ENCODE assay signal across 29 cellular contexts in the genomic region with DNA sequence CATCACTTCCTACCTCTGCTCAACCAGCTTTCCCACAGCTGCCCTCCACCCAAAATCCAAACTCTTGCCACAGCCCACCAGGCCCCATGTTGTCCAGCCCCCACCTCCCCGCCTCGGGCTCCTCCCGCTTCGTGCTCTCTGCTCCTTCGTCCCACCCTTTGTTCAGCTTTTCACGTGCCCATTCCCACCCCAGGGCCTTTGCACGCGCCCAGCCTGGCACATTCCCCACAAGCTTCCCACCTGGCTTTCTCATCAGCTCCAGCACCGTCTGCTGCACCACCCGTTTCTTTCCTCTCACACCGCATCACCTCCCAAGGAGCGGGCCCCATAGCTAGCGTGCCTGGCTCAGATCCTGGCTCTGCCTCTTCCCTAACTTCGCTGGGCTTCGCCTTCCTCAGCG. TPM values are rescaled to one million over a fixed set of nuclear protein-coding genes. Genes with fewer than 3 reads are reported as not detected.
"Had no signal": no experiment of that assay in that cellular context is flagged by ENCODE, and none has a peak within 500 bp of the region (broad histone marks: within the 10 kb centered on the region; RNA-seq: fewer than 3 reads in every experiment).

No MANE protein-coding gene starts in this region.

- H3K9me3 ChIP-seq: left ventricle myocardium inferior, testis had no signal

- H3K9me3 Mint-ChIP-seq: activated naive CD4-positive, alpha-beta T cell treated with anti-CD3 and anti-CD28 coated beads, Interleukin-2, amount 50 U/mL, for 72 hours; activated T-helper 1 cell treated with anti-CD3 and anti-CD28 coated beads, Interleukin-12 subunit alpha, Interleukin-12 subunit beta, Interleukin-2, Interleukin-4 antibody, amounts not matched to agents 30 ng/mL and 10 ng/mL and 1 ng/mL, durations not matched to agents 14 hours and 24 hours and 36 hours; nephron; stimulated activated naive B cell treated with anti-CD40 and anti-IgM and Interleukin-4, amounts not matched to agents 10 μg/mL and 1 μg/mL and 100 μg/mL, for 72 hours had no signal

- H3K27me3 ChIP-seq: hepatocyte, testis had no signal

- DNase-seq: activated CD4-positive, alpha-beta T cell treated with anti-CD3 and anti-CD28 coated beads for 1 hour; activated CD4-positive, alpha-beta T cell treated with anti-CD3 and anti-CD28 coated beads, Interleukin-2, amount 50 U/mL, for 1 hour; activated CD8-positive, alpha-beta T cell treated with anti-CD3 and anti-CD28 coated beads, Interleukin-2, amount 10 ng/mL, durations not matched to agents 7 days and 5 days; activated gamma-delta T cell; amygdala; cerebellar nuclear complex; cortex of kidney; foreskin keratinocyte; glutamatergic neuron; kidney glomerular epithelial cell; left ventricle myocardium inferior; mammary epithelial cell; midbrain; occipital lobe; stimulated activated CD4-positive, alpha-beta T cell treated with anti-CD3 and anti-CD28 coated beads, Interleukin-15, amount 100 ng/mL, for 24 hours; stimulated activated naive B cell treated with anti-CD40 and anti-IgM and Interleukin-4, amounts not matched to agents 10 μg/mL and 1 μg/mL and 100 μg/mL, for 72 hours; T-helper 1 cell; testis; trophoblast cell; WERI-Rb-1 had no signal

- ATAC-seq: activated naive CD4-positive, alpha-beta T cell treated with anti-CD3 and anti-CD28 coated beads, Interleukin-2, amount 50 U/mL, for 72 hours; foreskin keratinocyte; sciatic nerve; stimulated activated naive B cell treated with anti-CD40 and anti-IgM and Interleukin-4, amounts not matched to agents 10 μg/mL and 1 μg/mL and 100 μg/mL, for 72 hours had no signal

- H3K4me1 ChIP-seq: foreskin keratinocyte had no signal

- H3K4me3 Mint-ChIP-seq: activated CD8-positive, alpha-beta T cell treated with anti-CD3 and anti-CD28 coated beads, Interleukin-2, amount 10 ng/mL, durations not matched to agents 7 days and 5 days; activated T-helper 1 cell treated with anti-CD3 and anti-CD28 coated beads, Interleukin-12 subunit alpha, Interleukin-12 subunit beta, Interleukin-2, Interleukin-4 antibody, amounts not matched to agents 30 ng/mL and 10 ng/mL and 1 ng/mL, durations not matched to agents 14 hours and 24 hours and 36 hours; nephron; stimulated activated naive B cell treated with anti-CD40 and anti-IgM and Interleukin-4, amounts not matched to agents 10 μg/mL and 1 μg/mL and 100 μg/mL, for 72 hours had no signal

- H3K79me2 ChIP-seq: hepatocyte had no signal

- H3K27ac Mint-ChIP-seq: activated naive CD4-positive, alpha-beta T cell treated with anti-CD3 and anti-CD28 coated beads, Interleukin-2, amount 50 U/mL, for 72 hours; activated T-helper 1 cell treated with anti-CD3 and anti-CD28 coated beads, Interleukin-12 subunit alpha, Interleukin-12 subunit beta, Interleukin-2, Interleukin-4 antibody, amounts not matched to agents 30 ng/mL and 10 ng/mL and 1 ng/mL, durations not matched to agents 14 hours and 24 hours and 36 hours; stimulated activated naive B cell treated with anti-CD40 and anti-IgM and Interleukin-4, amounts not matched to agents 10 μg/mL and 1 μg/mL and 100 μg/mL, for 72 hours had no signal

- H3K4me2 ChIP-seq: smooth muscle cell had no signal

- FAIRE-seq: endometrium, TTC549 had no signal

- H3K36me3 ChIP-seq: left ventricle myocardium inferior, WERI-Rb-1 had no signal

- H3K27ac ChIP-seq: foreskin keratinocyte, hepatocyte, WERI-Rb-1 had no signal

- H2AFZ ChIP-seq: hepatocyte had no signal

- H3K36me3 Mint-ChIP-seq: activated naive CD4-positive, alpha-beta T cell treated with anti-CD3 and anti-CD28 coated beads, Interleukin-2, amount 50 U/mL, for 72 hours; stimulated activated naive B cell treated with anti-CD40 and anti-IgM and Interleukin-4, amounts not matched to agents 10 μg/mL and 1 μg/mL and 100 μg/mL, for 72 hours had no signal

- H3K4me3 ChIP-seq: hepatocyte, left ventricle myocardium inferior, smooth muscle cell, testis had no signal

RNA-seq across cellular contexts. Expression of gene SCUBE1, which starts 54.8 kb away (rescaled TPM):
- total RNA-seq: activated T-helper 1 cell treated with anti-CD3 and anti-CD28 coated beads, Interleukin-12 subunit alpha, Interleukin-12 subunit beta, Interleukin-2, Interleukin-4 antibody, amounts not matched to agents 30 ng/mL and 10 ng/mL and 1 ng/mL, durations not matched to agents 14 hours and 24 hours and 36 hours; epithelial cell of proximal tubule; foreskin keratinocyte; mammary epithelial cell had no signal
- polyA plus RNA-seq: foreskin keratinocyte, mammary epithelial cell had no signal
